In the genomic region with DNA sequence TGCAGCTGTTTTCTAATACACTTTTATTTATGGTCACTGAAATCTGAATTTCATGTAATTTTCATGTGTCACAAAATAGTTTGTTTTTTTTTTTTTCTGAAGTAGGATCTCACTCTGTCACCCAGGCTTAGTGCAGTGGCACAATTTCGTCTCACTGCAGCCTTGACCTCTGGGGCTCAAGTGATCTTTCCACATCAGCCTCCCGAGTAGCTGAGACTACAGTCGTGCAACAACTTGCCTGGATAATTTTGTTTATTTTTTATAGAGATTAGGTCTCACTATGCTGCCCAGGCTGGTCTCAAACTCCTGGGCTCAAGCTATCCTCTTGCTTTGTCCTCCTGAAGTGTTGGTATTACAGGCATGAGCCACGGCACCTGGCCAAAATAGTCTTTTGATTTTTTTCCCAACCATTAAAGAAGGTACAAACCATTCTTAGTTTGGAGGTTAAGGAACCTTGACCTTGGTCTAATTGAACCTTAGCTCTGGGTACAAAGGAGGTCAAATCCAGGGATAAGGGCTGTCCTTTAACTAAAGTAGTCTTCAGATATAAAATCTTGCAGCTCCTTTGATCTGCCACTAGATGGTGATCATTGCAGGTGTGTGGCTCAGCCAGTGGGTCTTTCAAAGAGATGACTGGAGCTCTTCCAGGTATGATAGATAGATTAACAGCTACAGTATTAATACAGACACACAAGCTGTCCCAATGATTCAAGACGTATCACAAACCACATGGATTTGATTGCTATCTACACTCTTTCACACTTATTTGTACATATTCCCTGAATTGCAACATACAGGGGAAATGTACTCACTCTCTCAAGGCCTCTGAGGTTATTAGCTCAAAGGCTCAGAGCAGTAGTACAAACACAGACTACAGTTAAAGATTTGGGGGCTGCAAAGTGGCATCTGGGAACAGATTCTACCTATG, we compare ENCODE assay signal across 1 cellular context.
TF ChIP-seq lines count a peak whose summit lies in the region.

No MANE protein-coding gene starts in this region.

TF ChIP-seq in GM23338, 12 proteins besides CTCF, POLR2A, EP300 and RAD21 (continued from another document):
- TF ChIP-seq, protein P1, sequence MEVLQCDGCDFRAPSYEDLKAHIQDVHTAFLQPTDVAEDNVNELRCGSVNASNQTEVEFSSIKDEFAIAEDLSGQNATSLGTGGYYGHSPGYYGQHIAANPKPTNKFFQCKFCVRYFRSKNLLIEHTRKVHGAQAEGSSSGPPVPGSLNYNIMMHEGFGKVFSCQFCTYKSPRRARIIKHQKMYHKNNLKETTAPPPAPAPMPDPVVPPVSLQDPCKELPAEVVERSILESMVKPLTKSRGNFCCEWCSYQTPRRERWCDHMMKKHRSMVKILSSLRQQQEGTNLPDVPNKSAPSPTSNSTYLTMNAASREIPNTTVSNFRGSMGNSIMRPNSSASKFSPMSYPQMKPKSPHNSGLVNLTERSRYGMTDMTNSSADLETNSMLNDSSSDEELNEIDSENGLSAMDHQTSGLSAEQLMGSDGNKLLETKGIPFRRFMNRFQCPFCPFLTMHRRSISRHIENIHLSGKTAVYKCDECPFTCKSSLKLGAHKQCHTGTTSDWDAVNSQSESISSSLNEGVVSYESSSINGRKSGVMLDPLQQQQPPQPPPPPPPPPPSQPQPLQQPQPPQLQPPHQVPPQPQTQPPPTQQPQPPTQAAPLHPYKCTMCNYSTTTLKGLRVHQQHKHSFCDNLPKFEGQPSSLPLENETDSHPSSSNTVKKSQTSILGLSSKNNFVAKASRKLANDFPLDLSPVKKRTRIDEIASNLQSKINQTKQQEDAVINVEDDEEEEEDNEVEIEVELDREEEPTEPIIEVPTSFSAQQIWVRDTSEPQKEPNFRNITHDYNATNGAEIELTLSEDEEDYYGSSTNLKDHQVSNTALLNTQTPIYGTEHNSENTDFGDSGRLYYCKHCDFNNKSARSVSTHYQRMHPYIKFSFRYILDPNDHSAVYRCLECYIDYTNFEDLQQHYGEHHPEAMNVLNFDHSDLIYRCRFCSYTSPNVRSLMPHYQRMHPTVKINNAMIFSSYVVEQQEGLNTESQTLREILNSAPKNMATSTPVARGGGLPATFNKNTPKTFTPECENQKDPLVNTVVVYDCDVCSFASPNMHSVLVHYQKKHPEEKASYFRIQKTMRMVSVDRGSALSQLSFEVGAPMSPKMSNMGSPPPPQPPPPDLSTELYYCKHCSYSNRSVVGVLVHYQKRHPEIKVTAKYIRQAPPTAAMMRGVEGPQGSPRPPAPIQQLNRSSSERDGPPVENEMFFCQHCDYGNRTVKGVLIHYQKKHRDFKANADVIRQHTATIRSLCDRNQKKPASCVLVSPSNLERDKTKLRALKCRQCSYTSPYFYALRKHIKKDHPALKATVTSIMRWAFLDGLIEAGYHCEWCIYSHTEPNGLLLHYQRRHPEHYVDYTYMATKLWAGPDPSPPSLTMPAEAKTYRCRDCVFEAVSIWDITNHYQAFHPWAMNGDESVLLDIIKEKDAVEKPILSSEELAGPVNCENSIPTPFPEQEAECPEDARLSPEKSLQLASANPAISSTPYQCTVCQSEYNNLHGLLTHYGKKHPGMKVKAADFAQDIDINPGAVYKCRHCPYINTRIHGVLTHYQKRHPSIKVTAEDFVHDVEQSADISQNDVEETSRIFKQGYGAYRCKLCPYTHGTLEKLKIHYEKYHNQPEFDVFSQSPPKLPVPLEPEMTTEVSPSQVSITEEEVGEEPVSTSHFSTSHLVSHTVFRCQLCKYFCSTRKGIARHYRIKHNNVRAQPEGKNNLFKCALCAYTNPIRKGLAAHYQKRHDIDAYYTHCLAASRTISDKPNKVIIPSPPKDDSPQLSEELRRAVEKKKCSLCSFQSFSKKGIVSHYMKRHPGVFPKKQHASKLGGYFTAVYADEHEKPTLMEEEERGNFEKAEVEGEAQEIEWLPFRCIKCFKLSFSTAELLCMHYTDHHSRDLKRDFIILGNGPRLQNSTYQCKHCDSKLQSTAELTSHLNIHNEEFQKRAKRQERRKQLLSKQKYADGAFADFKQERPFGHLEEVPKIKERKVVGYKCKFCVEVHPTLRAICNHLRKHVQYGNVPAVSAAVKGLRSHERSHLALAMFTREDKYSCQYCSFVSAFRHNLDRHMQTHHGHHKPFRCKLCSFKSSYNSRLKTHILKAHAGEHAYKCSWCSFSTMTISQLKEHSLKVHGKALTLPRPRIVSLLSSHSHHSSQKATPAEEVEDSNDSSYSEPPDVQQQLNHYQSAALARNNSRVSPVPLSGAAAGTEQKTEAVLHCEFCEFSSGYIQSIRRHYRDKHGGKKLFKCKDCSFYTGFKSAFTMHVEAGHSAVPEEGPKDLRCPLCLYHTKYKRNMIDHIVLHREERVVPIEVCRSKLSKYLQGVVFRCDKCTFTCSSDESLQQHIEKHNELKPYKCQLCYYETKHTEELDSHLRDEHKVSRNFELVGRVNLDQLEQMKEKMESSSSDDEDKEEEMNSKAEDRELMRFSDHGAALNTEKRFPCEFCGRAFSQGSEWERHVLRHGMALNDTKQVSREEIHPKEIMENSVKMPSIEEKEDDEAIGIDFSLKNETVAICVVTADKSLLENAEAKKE (CRISPR knock-in tag; IDR thresholded peaks at IDR 0.05): no peak
- no peak for TF ChIP-seq STAT1 (IDR thresholded peaks at IDR 0.05; ENCODE audit: unreplicated experiment)
- no peak for TF ChIP-seq EZH2 (IDR thresholded peaks at IDR 0.05; ENCODE audit: low read depth, unreplicated experiment)
- TF ChIP-seq JUNB (IDR thresholded peaks at IDR 0.05; ENCODE audit: unreplicated experiment): no peak
- TF ChIP-seq CREB1 (CRISPR knock-in tag; IDR thresholded peaks at IDR 0.05; ENCODE audit: low read depth): no peak
- no peak for TF ChIP-seq POLR2AphosphoS5 (IDR thresholded peaks at IDR 0.05; ENCODE audit: low read depth)
- no peak for TF ChIP-seq ZNF114 (CRISPR knock-in tag; IDR thresholded peaks at IDR 0.05)
